8 cellular contexts compared by ENCODE assay signal in the genomic region with DNA sequence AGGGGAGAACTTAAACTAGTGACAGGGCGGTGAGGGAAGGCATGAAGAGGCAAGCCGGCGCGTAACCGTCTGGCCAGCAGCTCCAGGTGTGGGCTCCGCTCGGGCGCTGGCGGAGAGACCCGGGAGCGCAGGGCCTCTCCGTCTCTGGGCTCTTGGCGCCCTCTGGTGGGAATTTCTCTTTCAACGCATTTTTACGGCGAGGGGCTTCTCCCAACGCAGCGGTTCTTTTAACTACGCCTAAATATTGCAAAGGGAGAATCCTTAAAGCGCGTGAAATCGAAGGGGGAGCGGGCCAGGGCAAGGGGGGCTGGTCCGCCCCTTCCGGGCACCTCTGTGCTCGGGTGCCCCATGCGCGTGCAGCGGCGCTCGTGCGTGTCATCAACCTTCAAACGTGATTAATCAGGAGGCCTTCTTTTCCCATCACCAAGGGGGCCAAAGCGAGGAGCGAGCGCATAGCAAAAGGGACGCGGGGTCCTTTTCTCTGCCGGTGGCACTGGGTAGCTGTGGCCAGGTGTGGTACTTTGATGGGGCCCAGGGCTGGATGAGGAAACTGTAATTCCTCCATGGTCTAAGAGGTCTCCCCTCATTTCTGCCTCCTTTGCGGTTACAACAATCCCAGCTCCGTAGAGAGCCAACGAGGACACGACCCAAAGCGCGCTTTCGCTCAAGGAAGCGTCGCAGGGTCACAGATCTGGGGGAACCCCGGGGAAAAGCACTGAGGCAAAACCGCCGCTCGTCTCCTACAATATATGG. TPM values are rescaled to one million over a fixed set of nuclear protein-coding genes. Genes with fewer than 3 reads are reported as not detected.
DNase-seq lines count a peak whose midpoint lies in the region; ATAC-seq and TF ChIP-seq lines count a peak whose summit lies in the region.

No MANE protein-coding gene starts in this region.

- no peaks in the 10 kb centered on the region for H3K9me3 ChIP-seq in CD8-positive, alpha-beta T cell (ENCODE audit: low read length)
- H3K9me3 ChIP-seq in HEK293 (ENCODE audit: control insufficient read depth, insufficient read depth, low read depth, low read length) (no peaks in the 10 kb centered on the region), colonic mucosa (no peaks in the 10 kb centered on the region), lower lobe of right lung (no peaks in the 10 kb centered on the region)

- intact Hi-C loops in CD8-positive, alpha-beta T cell (cut with DNase I, micrococcal nuclease) = loop anchor here (1.0 to 10.0 kb wide), 9 partner anchors 45 to 1266 kb away; a partner anchor contains a TSS
- intact Hi-C loops in colonic mucosa (cut with DNase I) (loop anchor here (5.0 to 10.0 kb wide), 2 partner anchors 331 to 579 kb away; no protein-coding TSS in a partner anchor), lower lobe of right lung (cut with DNase I) (loop anchor here (10.0 kb wide), 1 partner anchor 331 kb away; no protein-coding TSS in a partner anchor)

- ATAC-seq in CD8-positive, alpha-beta T cell = peak; percentile 48
- ATAC-seq in activated CD4-positive, CD25-positive, alpha-beta regulatory T cell treated with anti-CD3 and anti-CD28 coated beads, Interleukin-2, amount 50 U/mL, for 24 hours = peak; percentile 51 to 61
- peak; percentile 76 to 80 for ATAC-seq in lower lobe of right lung

- H3K36me3 ChIP-seq in CD8-positive, alpha-beta T cell (ENCODE audit: insufficient read depth, low read length) = no peaks in the 10 kb centered on the region
- H3K36me3 ChIP-seq in HEK293 (ENCODE audit: control insufficient read depth in 2 of 2, insufficient read depth in 1 of 2, low read length in 2 of 2) (no peaks in the 10 kb centered on the region), colonic mucosa (no peaks in the 10 kb centered on the region), lower lobe of right lung (no peaks in the 10 kb centered on the region)

- H3K4me1 ChIP-seq in CD8-positive, alpha-beta T cell (ENCODE audit: insufficient read depth, low read length) = peaks cover 57% of the 10 kb centered on the region
- H3K4me1 ChIP-seq in HEK293 (ENCODE audit: control insufficient read depth, insufficient read depth, low read length) (no peaks in the 10 kb centered on the region), colonic mucosa (peaks cover 17% of the 10 kb centered on the region), lower lobe of right lung (peaks cover 66% of the 10 kb centered on the region)

- POLR2A ChIA-PET in CD8-positive, alpha-beta T cell (lab: Charles Lee) = no interaction called here
- POLR2A ChIA-PET in HEK293 (lab: Yijun Ruan, JAX) = interaction anchor here (0.7 to 1.3 kb wide), 7 partner anchors 9 to 436 kb away, joined by 3 to 6 read pairs (median 4); a partner anchor contains a TSS

- no peaks in the 10 kb centered on the region for H3K36me3 Mint-ChIP-seq in CD8-positive, alpha-beta T cell

- CTCF ChIA-PET in CD8-positive, alpha-beta T cell (lab: Charles Lee) = interaction anchor here (0.6 to 7.7 kb wide), 25 partner anchors 8 to 492 kb away, joined by 3 to 149 read pairs (median 4); no protein-coding TSS in a partner anchor
- CTCF ChIA-PET in HEK293 (lab: Yijun Ruan, JAX) = interaction anchor here (0.6 to 6.4 kb wide), 44 partner anchors 9 to 1374 kb away, joined by 3 to 115 read pairs (median 4); a partner anchor contains a TSS

- no peak overlapping the region for H3K27ac Mint-ChIP-seq in CD8-positive, alpha-beta T cell

- no peak overlapping the region for H3K9ac ChIP-seq in colonic mucosa (ENCODE audit: low read depth in 2 of 2, low read length in 2 of 2)

- peak in 6 of 7 experiments; percentile 39 to 77 (median 54) for DNase-seq in CD8-positive, alpha-beta T cell
- DNase-seq in NCI-H226 (peak; percentile 42), colonic mucosa (peak; percentile 69), lower lobe of right lung (peak; percentile 68)
- DNase-seq in stimulated activated CD8-positive, alpha-beta memory T cell treated with anti-CD3 and anti-CD28 coated beads, Interleukin-12 subunit alpha, Interleukin-12 subunit beta, amount 100 ng/mL, for 1 hour (ENCODE audit: low read depth) = peak; percentile 24
- DNase-seq in NK-92 treated with Interleukin-12 subunit alpha and Interleukin-12 subunit beta, amount 100 ng/mL, for 24 hours (lab: John Stamatoyannopoulos, UW) = no peak

- H3K27ac ChIP-seq in CD8-positive, alpha-beta T cell (ENCODE audit: low read depth, low read length) = no peak overlapping the region
- H3K27ac ChIP-seq in HEK293 (ENCODE audit: extremely low read depth, low read depth, low read length) (peak overlapping the region; percentile 84; the same call in 1 of the 2 replicates), colonic mucosa (no peak overlapping the region), lower lobe of right lung (no peak overlapping the region)

- H3K9me3 Mint-ChIP-seq in CD8-positive, alpha-beta T cell = no peaks in the 10 kb centered on the region

- peaks cover 72% of the 10 kb centered on the region for H3K27me3 Mint-ChIP-seq in CD8-positive, alpha-beta T cell (ENCODE audit: low read depth)

- peak overlapping the region; percentile 56 for H3K4me3 ChIP-seq in CD8-positive, alpha-beta T cell (ENCODE audit: low read depth, low read length)
- H3K4me3 ChIP-seq in HEK293 (ENCODE audit: low read depth, low read length) = peak overlapping the region; percentile 55
- H3K4me3 ChIP-seq in colonic mucosa = peak overlapping the region; percentile 32
- H3K4me3 ChIP-seq in lower lobe of right lung = peak overlapping the region; percentile 47

- peaks cover 50% of the 10 kb centered on the region for H3K4me1 Mint-ChIP-seq in CD8-positive, alpha-beta T cell (ENCODE audit: low read depth)

- peak overlapping the region; percentile 59 for H3K4me3 Mint-ChIP-seq in CD8-positive, alpha-beta T cell

- peak; percentile 74 for TF ChIP-seq CTCF in CD8-positive, alpha-beta T cell (IDR thresholded peaks at IDR 0.05)
- TF ChIP-seq CTCF in HEK293 (tag by site-specific recombination; IDR thresholded peaks at IDR 0.05) (peak; percentile 96), colonic mucosa (IDR thresholded peaks at IDR 0.05) (peak; percentile 67), lower lobe of right lung (IDR thresholded peaks at IDR 0.05) (peak; percentile 69)

- peaks cover 54% of the 10 kb centered on the region for H3K27me3 ChIP-seq in CD8-positive, alpha-beta T cell (ENCODE audit: insufficient read depth, low read length)
- H3K27me3 ChIP-seq in colonic mucosa (peaks cover 76% of the 10 kb centered on the region), lower lobe of right lung (ENCODE audit: low read depth) (peaks cover 81% of the 10 kb centered on the region)

TF ChIP-seq in HEK293, 187 proteins besides CTCF, POLR2A, EP300 and RAD21 (continues in another document):
- TF ChIP-seq ZNF654 (tag by site-specific recombination; IDR thresholded peaks at IDR 0.05; ENCODE audit: low read depth) = peak; percentile 86
- TF ChIP-seq ZNF366 (tag by site-specific recombination; conservative IDR thresholded peaks at IDR 0.05) = no peak
- TF ChIP-seq, protein P1, sequence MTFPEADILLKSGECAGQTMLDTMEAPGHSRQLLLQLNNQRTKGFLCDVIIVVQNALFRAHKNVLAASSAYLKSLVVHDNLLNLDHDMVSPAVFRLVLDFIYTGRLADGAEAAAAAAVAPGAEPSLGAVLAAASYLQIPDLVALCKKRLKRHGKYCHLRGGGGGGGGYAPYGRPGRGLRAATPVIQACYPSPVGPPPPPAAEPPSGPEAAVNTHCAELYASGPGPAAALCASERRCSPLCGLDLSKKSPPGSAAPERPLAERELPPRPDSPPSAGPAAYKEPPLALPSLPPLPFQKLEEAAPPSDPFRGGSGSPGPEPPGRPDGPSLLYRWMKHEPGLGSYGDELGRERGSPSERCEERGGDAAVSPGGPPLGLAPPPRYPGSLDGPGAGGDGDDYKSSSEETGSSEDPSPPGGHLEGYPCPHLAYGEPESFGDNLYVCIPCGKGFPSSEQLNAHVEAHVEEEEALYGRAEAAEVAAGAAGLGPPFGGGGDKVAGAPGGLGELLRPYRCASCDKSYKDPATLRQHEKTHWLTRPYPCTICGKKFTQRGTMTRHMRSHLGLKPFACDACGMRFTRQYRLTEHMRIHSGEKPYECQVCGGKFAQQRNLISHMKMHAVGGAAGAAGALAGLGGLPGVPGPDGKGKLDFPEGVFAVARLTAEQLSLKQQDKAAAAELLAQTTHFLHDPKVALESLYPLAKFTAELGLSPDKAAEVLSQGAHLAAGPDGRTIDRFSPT (tag by site-specific recombination; IDR thresholded peaks at IDR 0.05) = no peak
- TF ChIP-seq, protein P2, sequence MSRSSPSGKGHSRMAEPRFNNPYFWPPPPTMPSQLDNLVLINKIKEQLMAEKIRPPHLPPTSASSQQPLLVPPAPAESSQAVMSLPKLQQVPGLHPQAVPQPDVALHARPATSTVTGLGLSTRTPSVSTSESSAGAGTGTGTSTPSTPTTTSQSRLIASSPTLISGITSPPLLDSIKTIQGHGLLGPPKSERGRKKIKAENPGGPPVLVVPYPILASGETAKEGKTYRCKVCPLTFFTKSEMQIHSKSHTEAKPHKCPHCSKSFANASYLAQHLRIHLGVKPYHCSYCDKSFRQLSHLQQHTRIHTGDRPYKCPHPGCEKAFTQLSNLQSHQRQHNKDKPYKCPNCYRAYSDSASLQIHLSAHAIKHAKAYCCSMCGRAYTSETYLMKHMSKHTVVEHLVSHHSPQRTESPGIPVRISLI (tag by site-specific recombination; IDR thresholded peaks at IDR 0.05) = no peak
- peak; percentile 77; the same call in 1 of the 2 replicates for TF ChIP-seq ZBTB17 (tag by site-specific recombination; IDR thresholded peaks at IDR 0.05)
- no peak for TF ChIP-seq OSR2 (tag by site-specific recombination; IDR thresholded peaks at IDR 0.05)
- TF ChIP-seq, protein P3, sequence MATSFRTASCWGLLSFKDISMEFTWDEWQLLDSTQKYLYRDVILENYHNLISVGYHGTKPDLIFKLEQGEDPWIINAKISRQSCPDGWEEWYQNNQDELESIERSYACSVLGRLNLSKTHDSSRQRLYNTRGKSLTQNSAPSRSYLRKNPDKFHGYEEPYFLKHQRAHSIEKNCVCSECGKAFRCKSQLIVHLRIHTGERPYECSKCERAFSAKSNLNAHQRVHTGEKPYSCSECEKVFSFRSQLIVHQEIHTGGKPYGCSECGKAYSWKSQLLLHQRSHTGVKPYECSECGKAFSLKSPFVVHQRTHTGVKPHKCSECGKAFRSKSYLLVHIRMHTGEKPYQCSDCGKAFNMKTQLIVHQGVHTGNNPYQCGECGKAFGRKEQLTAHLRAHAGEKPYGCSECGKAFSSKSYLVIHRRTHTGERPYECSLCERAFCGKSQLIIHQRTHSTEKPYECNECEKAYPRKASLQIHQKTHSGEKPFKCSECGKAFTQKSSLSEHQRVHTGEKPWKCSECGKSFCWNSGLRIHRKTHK (tag by site-specific recombination; IDR thresholded peaks at IDR 0.05) = no peak
- no peak for TF ChIP-seq ZFP41 (tag by site-specific recombination; IDR thresholded peaks at IDR 0.05; ENCODE audit: borderline replicate concordance)

RNA-seq across cellular contexts. Expression of a gene that starts 0.8 kb away (rescaled TPM):
- total RNA-seq in CD8-positive, alpha-beta T cell = not detected
- total RNA-seq in colonic mucosa = under 1 TPM in 1 of 2 donors, not detected in 1; 0.10 TPM
- not detected for total RNA-seq in lower lobe of right lung

RNA-seq across cellular contexts. Expression of a gene that starts 45.7 kb away (rescaled TPM):
- not detected for total RNA-seq in CD8-positive, alpha-beta T cell
- total RNA-seq in colonic mucosa (not detected), lower lobe of right lung (8.5 TPM)
